Comparison of ENCODE assay signal across 13 cellular contexts in the genomic region with DNA sequence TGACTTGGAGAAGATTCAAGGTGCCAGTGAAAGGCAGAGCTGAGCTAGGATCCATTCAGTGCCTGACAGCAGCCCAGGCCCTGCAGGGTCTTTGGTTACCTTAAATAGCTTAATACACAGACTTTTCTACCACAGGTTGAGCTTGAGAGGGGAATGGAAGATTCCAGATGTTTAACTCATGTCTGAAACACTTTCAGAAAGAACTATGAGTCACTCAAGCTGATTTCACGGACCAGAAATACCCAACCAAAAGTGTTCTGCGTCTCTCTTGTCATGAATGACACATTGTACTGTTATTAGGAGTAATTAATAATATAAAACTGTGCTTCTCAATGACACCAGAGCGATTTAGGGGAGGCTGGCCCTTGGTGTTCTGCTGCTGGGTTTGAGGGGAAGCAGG. TPM values are rescaled to one million over a fixed set of nuclear protein-coding genes. Genes with fewer than 3 reads are reported as not detected.
DNase-seq lines count a peak whose midpoint lies in the region; ATAC-seq, FAIRE-seq and TF ChIP-seq lines count a peak whose summit lies in the region.
"Had no signal": no experiment of that assay in that cellular context is flagged by ENCODE, and none has a peak within 500 bp of the region (broad histone marks: within the 10 kb centered on the region; RNA-seq: fewer than 3 reads in every experiment).

No MANE protein-coding gene starts in this region.

- no peaks in the 10 kb centered on the region for H3K36me3 ChIP-seq in bronchial epithelial cell (ENCODE audit: control insufficient read depth, insufficient read depth, low read length)
- no peaks in the 10 kb centered on the region for H3K36me3 ChIP-seq in keratinocyte (ENCODE audit: control insufficient read depth in 2 of 2, extremely low read depth in 1 of 2, insufficient read depth in 2 of 2, low read length in 2 of 2)
- H3K36me3 ChIP-seq: BE2C, esophagus squamous epithelium had no signal

- no peak overlapping the region for H3K4me3 Mint-ChIP-seq in activated T-cell treated with anti-CD3 and anti-CD28 coated beads, Interleukin-2, amount 50 U/mL, for 4 hours
- H3K4me3 Mint-ChIP-seq: IgD-negative memory B cell had no signal

- no peak for TF ChIP-seq CTCF in A549 (IDR thresholded peaks at IDR 0.05)
- no peak for TF ChIP-seq CTCF in bronchial epithelial cell (IDR thresholded peaks at IDR 0.05; ENCODE audit: insufficient read depth, low read length, severe bottlenecking)
- no peak for TF ChIP-seq CTCF in keratinocyte (optimal IDR thresholded peaks at IDR 0.05 in 1 of 3, IDR thresholded peaks at IDR 0.05 in 1 of 3, conservative IDR thresholded peaks at IDR 0.05 in 1 of 3; ENCODE audit: extremely low read depth in 1 of 3, insufficient read depth in 2 of 3, low read length in 3 of 3)

- no peak overlapping the region for H3K4me3 ChIP-seq in A549
- H3K4me3 ChIP-seq in bronchial epithelial cell (ENCODE audit: low read depth, low read length) = no peak overlapping the region
- H3K4me3 ChIP-seq in keratinocyte (ENCODE audit: control insufficient read depth in 2 of 3, extremely low read depth in 1 of 3, insufficient read depth in 2 of 3, low read depth in 1 of 3, low read length in 3 of 3) = peak overlapping the region in 1 of 3 experiments; percentile 3
- H3K4me3 ChIP-seq: esophagus squamous epithelium had no signal

- no peak for FAIRE-seq in A549 (lab: Jason Lieb, UNC)
- FAIRE-seq in bronchial epithelial cell (lab: Jason Lieb, UNC) = no peak
- FAIRE-seq in keratinocyte (lab: Jason Lieb, UNC) = peak; percentile 44

- H3K4me2 ChIP-seq in A549 (peak overlapping the region; percentile 89; the same call in 2 of the 3 replicates), keratinocyte (ENCODE audit: control insufficient read depth, extremely low read depth, insufficient read depth, low read depth, low read length) (peak overlapping the region; percentile 13)

- H3K9me1 ChIP-seq in keratinocyte (ENCODE audit: control insufficient read depth, extremely low read depth, insufficient read depth, low read length) = no peaks in the 10 kb centered on the region

- H3K4me1 ChIP-seq in A549 = peaks cover 79% of the 10 kb centered on the region
- H3K4me1 ChIP-seq in keratinocyte (ENCODE audit: control insufficient read depth, extremely low read depth, insufficient read depth, low read length) = peaks cover 59% of the 10 kb centered on the region
- H3K4me1 ChIP-seq: BE2C had no signal

- ATAC-seq in A549 = no peak
- no peak for ATAC-seq in activated T-cell treated with anti-CD3 and anti-CD28 coated beads, Interleukin-2, amount 50 U/mL, for 4 hours

- H3K27me3 Mint-ChIP-seq in activated T-cell treated with anti-CD3 and anti-CD28 coated beads, Interleukin-2, amount 50 U/mL, for 4 hours (ENCODE audit: low read depth) = no peaks in the 10 kb centered on the region

- DNase-seq in A549 (ENCODE audit: low read depth in 1 of 2, low spot score in 1 of 2) (no peak), HS-5 (ENCODE audit: low read depth) (peak; percentile 38), bronchial epithelial cell (ENCODE audit: low read depth) (peak; percentile 93), keratinocyte (ENCODE audit: low read depth, low spot score) (no peak), T-helper 2 cell (no peak), substantia nigra (lab: John Stamatoyannopoulos, UW) (no peak)
- DNase-seq in activated CD8-positive, alpha-beta memory T cell treated with anti-CD3 and anti-CD28 coated beads for 24 hours = no peak
- DNase-seq in activated T-cell treated with anti-CD3 and anti-CD28 coated beads, Interleukin-2, amount 50 U/mL, for 4 hours = no peak
- DNase-seq: BE2C; central memory CD4-positive, alpha-beta T cell; esophagus squamous epithelium; NCI-H1694 had no signal

- H3K27ac ChIP-seq in A549 = peak overlapping the region; percentile 97 to 98
- peak overlapping the region; percentile 60 for H3K27ac ChIP-seq in keratinocyte (ENCODE audit: control insufficient read depth, insufficient read depth, low read length)
- no peak overlapping the region for H3K27ac ChIP-seq in substantia nigra (ENCODE audit: low read depth, low read length, poor library complexity, severe bottlenecking)
- H3K27ac ChIP-seq: esophagus squamous epithelium had no signal

- TF ChIP-seq EP300 in A549 (IDR thresholded peaks at IDR 0.05) = no peak

- peaks cover 24% of the 10 kb centered on the region for H3K4me1 Mint-ChIP-seq in activated T-cell treated with anti-CD3 and anti-CD28 coated beads, Interleukin-2, amount 50 U/mL, for 4 hours (ENCODE audit: low read depth)

- POLR2A ChIA-PET in A549 (lab: Yijun Ruan, JAX) = interaction anchor here (1.0 to 1.3 kb wide), 3 partner anchors 11 to 56 kb away, joined by 3 to 8 read pairs (median 3); no protein-coding TSS in a partner anchor

- TF ChIP-seq RAD21 in A549 (conservative IDR thresholded peaks at IDR 0.05 in 1 of 2, IDR thresholded peaks at IDR 0.05 in 1 of 2) = no peak

- no peaks in the 10 kb centered on the region for H3K27me3 ChIP-seq in bronchial epithelial cell (ENCODE audit: control insufficient read depth, insufficient read depth, low read length)
- H3K27me3 ChIP-seq in keratinocyte (ENCODE audit: control insufficient read depth, extremely low read depth, insufficient read depth, low read length) = no peaks in the 10 kb centered on the region
- H3K27me3 ChIP-seq: BE2C, esophagus squamous epithelium had no signal

- no peaks in the 10 kb centered on the region for H3K79me2 ChIP-seq in keratinocyte (ENCODE audit: control insufficient read depth, insufficient read depth, low read length)

- H4K20me1 ChIP-seq in keratinocyte (ENCODE audit: control insufficient read depth, extremely low read depth, insufficient read depth, low read length) = no peaks in the 10 kb centered on the region

- H3K9me3 Mint-ChIP-seq in activated T-cell treated with anti-CD3 and anti-CD28 coated beads, Interleukin-2, amount 50 U/mL, for 4 hours = no peaks in the 10 kb centered on the region
- H3K9me3 Mint-ChIP-seq: IgD-negative memory B cell had no signal

- TF ChIP-seq POLR2A in A549 (IDR thresholded peaks at IDR 0.05; ENCODE audit: low read length) = no peak

- 36% methylated on average over 3 of the region's 3 CpGs for WGBS in A549 (ENCODE audit: missing lambda C conversion rate)

- no peaks in the 10 kb centered on the region for H3K36me3 Mint-ChIP-seq in activated T-cell treated with anti-CD3 and anti-CD28 coated beads, Interleukin-2, amount 50 U/mL, for 4 hours (ENCODE audit: insufficient read depth)
- H3K36me3 Mint-ChIP-seq: IgD-negative memory B cell had no signal

- dilution Hi-C loops in keratinocyte (cut with MboI; ENCODE audit: extremely low pct_ligation_motif_present, low sequenced_read_pairs) = no loop called here

- CTCF ChIA-PET in A549 (lab: Yijun Ruan, JAX) = interaction anchor here (1.4 kb wide), 1 partner anchor 13 kb away, joined by 3 read pairs; no protein-coding TSS in a partner anchor

- H3K9me3 ChIP-seq in A549 (no peaks in the 10 kb centered on the region), keratinocyte (ENCODE audit: control insufficient read depth, low read depth, low read length) (no peaks in the 10 kb centered on the region)
- H3K9me3 ChIP-seq: BE2C, esophagus squamous epithelium had no signal

- no peak overlapping the region for H2AFZ ChIP-seq in keratinocyte (ENCODE audit: control insufficient read depth, low read length)

- H3K9ac ChIP-seq in keratinocyte (ENCODE audit: control insufficient read depth, extremely low read depth, insufficient read depth, low read length) = peak overlapping the region; percentile 14

TF ChIP-seq in A549, 52 proteins besides CTCF, POLR2A, EP300 and RAD21:
- TF ChIP-seq ZSCAN20 (CRISPR knock-in tag; IDR thresholded peaks at IDR 0.05) (no peak), CEBPB (IDR thresholded peaks at IDR 0.05) (no peak), CHD4 (IDR thresholded peaks at IDR 0.05; ENCODE audit: borderline replicate concordance) (no peak), BHLHE40 (IDR thresholded peaks at IDR 0.05; ENCODE audit: low read depth, low read length) (no peak), RARB (CRISPR knock-in tag; IDR thresholded peaks at IDR 0.05) (no peak), TFCP2L1 (CRISPR knock-in tag; IDR thresholded peaks at IDR 0.05) (no peak), MAZ (IDR thresholded peaks at IDR 0.05; ENCODE audit: borderline replicate concordance, low read depth, low read length) (no peak), FOXS1 (CRISPR knock-in tag; IDR thresholded peaks at IDR 0.05) (no peak), HDAC2 (IDR thresholded peaks at IDR 0.05) (no peak), JUNB (IDR thresholded peaks at IDR 0.05) (0 out of 2 replicates have a peak, but pooled peaks have one; percentile 27), FOSL2 (IDR thresholded peaks at IDR 0.05) (no peak), FOSL2 (CRISPR knock-in tag; IDR thresholded peaks at IDR 0.05) (peak; percentile 79), RFX5 (IDR thresholded peaks at IDR 0.05) (no peak), NR3C1 (IDR thresholded peaks at IDR 0.05) (no peak)

RNA-seq across cellular contexts. Expression of a gene that starts 6.4 kb away (rescaled TPM):
- polyA plus RNA-seq in A549 (2011; rRNA removed) = 131 and 150 TPM in 2 replicates
- 145 and 229 TPM in 2 replicates for polyA plus RNA-seq in A549 (2012; cell fraction: cytosol; rRNA removed)
- polyA plus RNA-seq in A549 (2012; cell fraction: nucleus; rRNA removed) = 263 and 339 TPM in 2 replicates
- polyA plus RNA-seq in A549 (2017; fragmentation: RNase III; extraction: RNeasy Plus Mini Kit Qiagen cat#74134 plus additional on column Dnase treatment) = 114 to 152 TPM (median 147 TPM) in 3 replicates
- 151 and 188 TPM in 2 replicates for polyA minus RNA-seq in A549 (2011; rRNA and poly(A)+ RNA removed)
- total RNA-seq in bronchial epithelial cell = 7.6 and 51.1 TPM in 2 replicates
- polyA plus RNA-seq in keratinocyte = 29.0 to 84.0 TPM (median 50.7 TPM) in 3 replicates
- polyA plus RNA-seq in keratinocyte (2011; ENCODE audit: low read depth) = 14.2 TPM
- 40.6 and 82.2 TPM in 2 replicates for polyA plus RNA-seq in keratinocyte (2011; cell fraction: cytosol; rRNA removed)
- 70.2 and 80.4 TPM in 2 replicates for polyA plus RNA-seq in keratinocyte (2011; cell fraction: nucleus; rRNA removed)
- polyA plus RNA-seq in keratinocyte (2012; ENCODE audit: low replicate concordance) = 20.6 and 151 TPM in 2 replicates
- polyA minus RNA-seq in keratinocyte = 41.7 to 94.9 TPM (median 50.4 TPM) in 3 replicates
- polyA minus RNA-seq in keratinocyte (2011; cell fraction: cytosol; rRNA and poly(A)+ RNA removed) = 149 TPM
- polyA minus RNA-seq in keratinocyte (2011; cell fraction: nucleus; rRNA and poly(A)+ RNA removed) = 70.1 and 74.7 TPM in 2 replicates
- 1 to 10 TPM; 4.3 to 7.4 (median 5.6) TPM for total RNA-seq in activated T-cell treated with anti-CD3 and anti-CD28 coated beads, Interleukin-2, amount 50 U/mL, for 4 hours

Comparison
In these comparisons a context has a peak if more than half of its experiments do, and no peak if none do; other contexts are left out.
1. DNase-seq: peak in HS-5 (single experiment) and bronchial epithelial cell (single experiment); none in A549 (0 of 2), keratinocyte (single experiment), T-helper 2 cell (0 of 5), activated CD8-positive, alpha-beta memory T cell treated with anti-CD3 and anti-CD28 coated beads for 24 hours (single experiment), substantia nigra (0 of 49) and activated T-cell treated with anti-CD3 and anti-CD28 coated beads, Interleukin-2, amount 50 U/mL, for 4 hours (single experiment).